31 cellular contexts compared by ENCODE assay signal in the genomic region with DNA sequence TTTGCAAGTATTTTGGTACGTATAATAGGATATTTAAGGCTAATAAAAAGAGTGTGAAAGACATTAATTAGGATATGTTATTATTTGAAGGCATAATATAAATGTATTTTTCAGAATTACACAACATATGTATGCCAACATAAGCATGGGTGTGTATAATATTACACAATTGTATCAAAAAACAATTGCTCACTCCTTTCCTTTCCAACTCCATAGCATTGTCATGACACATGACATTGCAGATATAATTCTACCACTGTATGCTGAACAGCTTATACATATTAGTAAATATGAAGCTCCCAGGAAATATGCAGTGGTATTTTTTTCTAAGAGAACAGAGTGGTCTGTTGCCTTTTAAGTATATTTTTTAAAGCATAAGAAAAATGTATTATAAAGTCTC.
DNase-seq lines count a peak whose midpoint lies in the region; ATAC-seq and TF ChIP-seq lines count a peak whose summit lies in the region.
"Had no signal": no experiment of that assay in that cellular context is flagged by ENCODE, and none has a peak within 500 bp of the region (broad histone marks: within the 10 kb centered on the region; RNA-seq: fewer than 3 reads in every experiment).

No MANE protein-coding gene starts in this region.

- no peak overlapping the region for H3K4me3 Mint-ChIP-seq in stimulated activated naive CD8-positive, alpha-beta T cell treated with anti-CD3 and anti-CD28 coated beads, Interleukin-15, amount 100 ng/mL, for 72 hours
- H3K4me3 Mint-ChIP-seq: activated B cell treated with CpG ODN at 0.5 μM for 24 hours; activated CD4-positive, alpha-beta T cell treated with anti-CD3 and anti-CD28 coated beads, Interleukin-2, amount 10 ng/mL, durations not matched to agents 7 days and 5 days; activated T-cell treated with anti-CD3 and anti-CD28 coated beads, Interleukin-2, amount 50 U/mL, for 24 hours; central memory CD8-positive, alpha-beta T cell; mesothelial cell of epicardium; naive B cell; T-helper 1 cell treated with Interleukin-12 subunit alpha and Interleukin-12 subunit beta and Interleukin-4 antibody, amounts not matched to agents 30 μg/mL and 1 μg/mL, for 36 hours had no signal

- no peak for TF ChIP-seq CTCF in choroid plexus epithelial cell (conservative IDR thresholded peaks at IDR 0.05; ENCODE audit: low read depth, low read length)
- TF ChIP-seq CTCF in fibroblast of the aortic adventitia (IDR thresholded peaks at IDR 0.05; ENCODE audit: insufficient read depth, low read length), result no peak

- H3K4me3 ChIP-seq in choroid plexus epithelial cell (ENCODE audit: low read depth, low read length), result no peak overlapping the region
- H3K4me3 ChIP-seq in fibroblast of the aortic adventitia (ENCODE audit: low read depth, low read length), result no peak overlapping the region
- H3K4me3 ChIP-seq: MG63, psoas muscle, sigmoid colon, transverse colon had no signal

- ATAC-seq in HG03159 (IDR thresholded peaks at IDR 0.05; ENCODE audit: unreplicated experiment) (no peak), HG02973 (IDR thresholded peaks at IDR 0.05; ENCODE audit: unreplicated experiment) (no peak)
- no peak for ATAC-seq in stimulated activated naive CD8-positive, alpha-beta T cell treated with anti-CD3 and anti-CD28 coated beads, Interleukin-15, amount 100 ng/mL, for 72 hours
- ATAC-seq: psoas muscle had no signal

- H3K27ac Mint-ChIP-seq in stimulated activated naive CD8-positive, alpha-beta T cell treated with anti-CD3 and anti-CD28 coated beads, Interleukin-15, amount 100 ng/mL, for 72 hours, result no peak overlapping the region
- H3K27ac Mint-ChIP-seq: activated B cell treated with CpG ODN at 0.5 μM for 24 hours; activated CD4-positive, alpha-beta T cell treated with anti-CD3 and anti-CD28 coated beads, Interleukin-2, amount 10 ng/mL, durations not matched to agents 7 days and 5 days; activated T-cell treated with anti-CD3 and anti-CD28 coated beads, Interleukin-2, amount 50 U/mL, for 24 hours; mesothelial cell of epicardium; naive B cell; T-helper 1 cell treated with Interleukin-12 subunit alpha and Interleukin-12 subunit beta and Interleukin-4 antibody, amounts not matched to agents 30 μg/mL and 1 μg/mL, for 36 hours had no signal

- no peaks in the 10 kb centered on the region for H3K4me1 Mint-ChIP-seq in stimulated activated naive CD8-positive, alpha-beta T cell treated with anti-CD3 and anti-CD28 coated beads, Interleukin-15, amount 100 ng/mL, for 72 hours
- H3K4me1 Mint-ChIP-seq: activated B cell treated with CpG ODN at 0.5 μM for 24 hours; activated CD4-positive, alpha-beta T cell treated with anti-CD3 and anti-CD28 coated beads, Interleukin-2, amount 10 ng/mL, durations not matched to agents 7 days and 5 days; central memory CD8-positive, alpha-beta T cell; mesothelial cell of epicardium; naive B cell had no signal

- no peaks in the 10 kb centered on the region for H3K27me3 Mint-ChIP-seq in stimulated activated naive CD8-positive, alpha-beta T cell treated with anti-CD3 and anti-CD28 coated beads, Interleukin-15, amount 100 ng/mL, for 72 hours
- H3K27me3 Mint-ChIP-seq: activated B cell treated with CpG ODN at 0.5 μM for 24 hours; activated CD4-positive, alpha-beta T cell treated with anti-CD3 and anti-CD28 coated beads, Interleukin-2, amount 10 ng/mL, durations not matched to agents 7 days and 5 days; activated T-cell treated with anti-CD3 and anti-CD28 coated beads, Interleukin-2, amount 50 U/mL, for 24 hours; central memory CD8-positive, alpha-beta T cell; naive B cell had no signal

- no peaks in the 10 kb centered on the region for H3K9me3 Mint-ChIP-seq in stimulated activated naive CD8-positive, alpha-beta T cell treated with anti-CD3 and anti-CD28 coated beads, Interleukin-15, amount 100 ng/mL, for 72 hours
- H3K9me3 Mint-ChIP-seq: activated B cell treated with CpG ODN at 0.5 μM for 24 hours; activated CD4-positive, alpha-beta T cell treated with anti-CD3 and anti-CD28 coated beads, Interleukin-2, amount 10 ng/mL, durations not matched to agents 7 days and 5 days; activated T-cell treated with anti-CD3 and anti-CD28 coated beads, Interleukin-2, amount 50 U/mL, for 24 hours; mesothelial cell of epicardium; T-helper 1 cell treated with Interleukin-12 subunit alpha and Interleukin-12 subunit beta and Interleukin-4 antibody, amounts not matched to agents 30 μg/mL and 1 μg/mL, for 36 hours had no signal

- DNase-seq in HS-5 (ENCODE audit: low read depth), result peak; percentile 6
- DNase-seq in choroid plexus epithelial cell (ENCODE audit: low read depth), result peak; percentile 25
- peak; percentile 66 for DNase-seq in fibroblast of the aortic adventitia (ENCODE audit: low read depth)
- no peak for DNase-seq in HK-2 (ENCODE audit: unreplicated experiment)
- DNase-seq in stimulated activated naive CD8-positive, alpha-beta T cell treated with anti-CD3 and anti-CD28 coated beads, Interleukin-15, amount 100 ng/mL, for 72 hours, result no peak
- DNase-seq: activated B cell treated with CpG ODN at 0.5 μM for 24 hours; activated CD4-positive, alpha-beta T cell treated with anti-CD3 and anti-CD28 coated beads, Interleukin-2, amount 10 ng/mL, durations not matched to agents 7 days and 5 days; activated T-cell treated with anti-CD3 and anti-CD28 coated beads, Interleukin-2, amount 50 U/mL, for 24 hours; C1 segment of cervical spinal cord; foreskin melanocyte; GF-D8; KG1; kidney glomerular epithelial cell; MG63; naive B cell; NCI-H1105 treated with DMSO at 0.1 percent for 48 hours; NCI-H2029; NCI-H524 treated with DMSO at 0.1 percent for 48 hours; occipital lobe; OCI-M1; psoas muscle; sigmoid colon; SK-N-SH; stimulated activated CD4-positive, alpha-beta T cell treated with anti-CD3 and anti-CD28 coated beads, Interleukin-15, amount 100 ng/mL, for 24 hours; stimulated activated CD4-positive, alpha-beta T cell treated with anti-CD3 and anti-CD28 coated beads, Interleukin-4, amount 100 ng/mL, for 4 hours; transverse colon had no signal

Comparison
In these comparisons a context has a peak if more than half of its experiments do, and no peak if none do; other contexts are left out.
1. DNase-seq: peak in HS-5 (single experiment), choroid plexus epithelial cell (single experiment) and fibroblast of the aortic adventitia (single experiment); none in HK-2 (single experiment) and stimulated activated naive CD8-positive, alpha-beta T cell treated with anti-CD3 and anti-CD28 coated beads, Interleukin-15, amount 100 ng/mL, for 72 hours (0 of 2).